In the genomic region with DNA sequence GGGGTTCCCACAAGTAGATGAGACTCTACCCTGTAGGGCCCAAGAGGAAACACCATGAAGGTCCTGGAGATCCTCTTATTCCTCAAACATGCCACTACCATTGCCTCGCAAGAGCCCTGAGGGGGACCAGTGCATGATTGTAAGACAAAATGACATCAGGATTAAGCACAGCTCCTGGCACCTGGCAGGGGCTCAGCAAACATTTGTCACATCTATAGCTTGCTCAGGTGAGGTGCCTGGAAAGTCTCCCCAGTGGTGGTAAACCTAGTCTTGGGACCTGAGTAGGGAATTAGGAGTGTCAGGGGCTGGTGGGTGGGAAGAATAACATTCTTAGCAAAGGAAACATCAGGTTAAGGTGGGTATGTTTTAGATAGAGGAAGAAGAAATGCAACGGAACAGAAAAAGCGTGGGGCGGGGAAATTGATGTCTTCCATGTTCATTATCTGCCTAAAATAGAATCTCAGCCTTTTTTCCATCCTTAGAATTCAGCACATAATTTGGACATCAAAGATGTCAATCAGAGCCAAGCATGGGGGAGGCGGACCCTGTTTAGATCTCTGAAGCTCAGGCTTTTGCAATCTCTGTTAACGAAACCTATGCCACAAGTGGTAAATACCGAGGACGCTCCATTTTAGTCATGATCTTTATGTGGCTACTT, we compare ENCODE assay signal across 8 cellular contexts. TPM values are rescaled to one million over a fixed set of nuclear protein-coding genes. Genes with fewer than 3 reads are reported as not detected.
DNase-seq lines count a peak whose midpoint lies in the region; TF ChIP-seq lines count a peak whose summit lies in the region.

No MANE protein-coding gene starts in this region.

- no peaks in the 10 kb centered on the region for H3K79me2 ChIP-seq in OCI-LY7 (ENCODE audit: insufficient read depth, low read depth, low read length)
- H3K79me2 ChIP-seq in osteoblast (ENCODE audit: insufficient read depth, low read length): no peaks in the 10 kb centered on the region

- intact Hi-C loops in OCI-LY7 (cut with micrococcal nuclease; ENCODE audit: unreplicated experiment): loop anchor here (2.0 to 10.0 kb wide), 3 partner anchors 132 to 770 kb away; partner anchors contain the start of genes MAPK1 and ZNF280B

- H3K9ac ChIP-seq in endocrine pancreas (ENCODE audit: control insufficient read depth, insufficient read depth, low read length): peak overlapping the region; percentile 49

- CTCF ChIA-PET in OCI-LY7 (lab: Charles Lee; ENCODE audit: unreplicated experiment): no interaction called here

- peak; percentile 21 for DNase-seq in NCI-H1092 treated with DMSO at 0.1 percent for 48 hours (lab: John Stamatoyannopoulos, UW)
- DNase-seq in NCI-H1092 (lab: John Stamatoyannopoulos, UW): no peak
- DNase-seq in OCI-LY7 (ENCODE audit: low spot score): peak; percentile 41
- DNase-seq in osteoblast (ENCODE audit: insufficient read length, low spot score, missing footprints): no peak
- DNase-seq in HUDEP-2 (lab: John Stamatoyannopoulos, UW; ENCODE audit: unreplicated experiment in 76 of 76): no peak
- no peak for DNase-seq in cerebellar nuclear complex (lab: John Stamatoyannopoulos, UW)
- DNase-seq in ACHN: no peak

- H2AFZ ChIP-seq in OCI-LY7 (ENCODE audit: low read length): peak overlapping the region; percentile 91
- peak overlapping the region; percentile 66 for H2AFZ ChIP-seq in osteoblast (ENCODE audit: low read length)

- H3K4me3 ChIP-seq in OCI-LY7 (ENCODE audit: low read depth, low read length, poor library complexity, severe bottlenecking): peak overlapping the region; percentile 74
- peak overlapping the region; percentile 69 for H3K4me3 ChIP-seq in endocrine pancreas (ENCODE audit: control insufficient read depth, insufficient read depth, low read length)
- H3K4me3 ChIP-seq in osteoblast (ENCODE audit: insufficient read depth, low read length): peak overlapping the region; percentile 68

- TSS peak; percentile 77 for BruUV-seq in OCI-LY7 (replicated peaks; lab: Mats Ljungman, UMichigan)

- H3K9me3 ChIP-seq in OCI-LY7 (ENCODE audit: low read length) (no peaks in the 10 kb centered on the region), endocrine pancreas (ENCODE audit: control insufficient read depth, low read length) (no peaks in the 10 kb centered on the region), osteoblast (ENCODE audit: low read depth, low read length) (no peaks in the 10 kb centered on the region)

- no peaks in the 10 kb centered on the region for H3K9me2 ChIP-seq in OCI-LY7 (ENCODE audit: insufficient read depth, low read length)

- H3K4me2 ChIP-seq in OCI-LY7 (ENCODE audit: low read length) (peak overlapping the region; percentile 86), osteoblast (ENCODE audit: insufficient read depth, low read length) (peak overlapping the region; percentile 85)

- peaks cover 27% of the 10 kb centered on the region for H3K4me1 ChIP-seq in OCI-LY7 (ENCODE audit: insufficient read depth, low read length, poor library complexity, severe bottlenecking)
- no peaks in the 10 kb centered on the region for H3K4me1 ChIP-seq in endocrine pancreas (ENCODE audit: control insufficient read depth, insufficient read depth, low read length)
- H3K4me1 ChIP-seq in osteoblast (ENCODE audit: insufficient read depth, low read length): peaks cover 8% of the 10 kb centered on the region

- POLR2A ChIA-PET in OCI-LY7 (lab: Charles Lee): interaction anchor here (0.7 kb wide), 2 partner anchors 43 to 83 kb away, joined by 5 to 7 read pairs; no protein-coding TSS in a partner anchor

- in situ Hi-C loops in ACHN (cut with HindIII; ENCODE audit: low pct_ligation_motif_present, low pct_unique_long_range_greater_than_20kb, low sequenced_read_pairs): no loop called here

- H3K27me3 ChIP-seq in endocrine pancreas (ENCODE audit: control insufficient read depth, insufficient read depth, low read length): no peaks in the 10 kb centered on the region
- peaks cover 25% of the 10 kb centered on the region for H3K27me3 ChIP-seq in osteoblast (ENCODE audit: insufficient read depth, low read length)

- H4K20me1 ChIP-seq in OCI-LY7 (ENCODE audit: insufficient read depth, low read length) (no peaks in the 10 kb centered on the region), osteoblast (ENCODE audit: insufficient read depth, low read length) (no peaks in the 10 kb centered on the region)

- TF ChIP-seq CTCF in OCI-LY7 (conservative IDR thresholded peaks at IDR 0.05; ENCODE audit: low read length) (no peak), osteoblast (IDR thresholded peaks at IDR 0.05; ENCODE audit: extremely low read depth, low read depth, low read length) (no peak)

- H3K27ac ChIP-seq in OCI-LY7 (ENCODE audit: low read depth, low read length, poor library complexity, severe bottlenecking): peak overlapping the region; percentile 69
- no peak overlapping the region for H3K27ac ChIP-seq in osteoblast (ENCODE audit: low read depth, low read length)

- H3K36me3 ChIP-seq in OCI-LY7 (ENCODE audit: insufficient read depth, low read length): no peaks in the 10 kb centered on the region
- H3K36me3 ChIP-seq in endocrine pancreas (ENCODE audit: control insufficient read depth, insufficient read depth, low read length): no peaks in the 10 kb centered on the region
- no peaks in the 10 kb centered on the region for H3K36me3 ChIP-seq in osteoblast (ENCODE audit: insufficient read depth, low read length)

RNA-seq across cellular contexts. Expression of gene YPEL1, which starts 0.9 kb away (rescaled TPM):
- 15.1 and 18.8 TPM in 2 replicates for total RNA-seq in OCI-LY7 (2014; rRNA removed; shearing (Covaris generic))
- total RNA-seq in OCI-LY7 (2022) (18.2 and 24.8 TPM in 2 replicates), osteoblast (1.8 and 2.2 TPM in 2 replicates)

Comparison
In these comparisons a context has a peak if more than half of its experiments do, and no peak if none do; other contexts are left out.
1. DNase-seq: peak in NCI-H1092 treated with DMSO at 0.1 percent for 48 hours (single experiment) and OCI-LY7 (single experiment); none in NCI-H1092 (single experiment), osteoblast (single experiment), HUDEP-2 (0 of 76), cerebellar nuclear complex (0 of 2) and ACHN (single experiment).
2. Peak in every context shown above with its lines, with median percentiles within 50 percentile points of each other: H3K4me3 ChIP-seq.